In genomic region chr9:127977877-127978647, GRCh38 we compare ENCODE assay signal across 8 cellular contexts. TPM values are rescaled to one million over a fixed set of nuclear protein-coding genes. Genes with fewer than 3 reads are reported as not detected.
DNase-seq lines count a peak whose midpoint lies in the region; ATAC-seq and TF ChIP-seq lines count a peak whose summit lies in the region.

No MANE protein-coding gene starts in this region.

- TF ChIP-seq CTCF in AG10803 (conservative IDR thresholded peaks at IDR 0.05; ENCODE audit: low read length) (peak; percentile 22), HEK293 (tag by site-specific recombination; IDR thresholded peaks at IDR 0.05) (no peak)

- peak; percentile 59 to 69 for ATAC-seq in right cardiac atrium

- H3K4me1 ChIP-seq in HEK293 (ENCODE audit: control insufficient read depth, insufficient read depth, low read length) (peaks cover 6% of the 10 kb centered on the region; the same call in 1 of the 2 replicates), right cardiac atrium (ENCODE audit: control insufficient read depth, insufficient read depth, low read length) (peaks cover 41% of the 10 kb centered on the region)

- H3K27ac ChIP-seq in HEK293 (ENCODE audit: extremely low read depth, low read depth, low read length) (no peak overlapping the region), right cardiac atrium (ENCODE audit: low read length) (peak overlapping the region; percentile 51)

- DNase-seq in AG10803 (ENCODE audit: low read depth) (peak; percentile 85), right cardiac atrium (peak; percentile 84 to 92 (median 85)), skeletal muscle cell (ENCODE audit: low read depth) (no peak), cerebellar cortex (ENCODE audit: low spot score) (no peak), NCI-H1105 treated with DMSO at 0.1 percent for 48 hours (lab: John Stamatoyannopoulos, UW) (no peak)
- no peak for DNase-seq in activated T-helper 1 cell treated with anti-CD3 and anti-CD28 coated beads, Interleukin-12 subunit alpha, Interleukin-12 subunit beta, Interleukin-2, Interleukin-4 antibody, amounts not matched to agents 30 ng/mL and 10 ng/mL and 1 ng/mL, durations not matched to agents 14 hours and 24 hours and 36 hours (ENCODE audit: low spot score)
- DNase-seq in stimulated activated naive CD4-positive, alpha-beta T cell treated with Interleukin-2 at 50 U/mL for 16 hours (lab: John Stamatoyannopoulos, UW) = no peak

- no peaks in the 10 kb centered on the region for H3K27me3 Mint-ChIP-seq in activated T-helper 1 cell treated with anti-CD3 and anti-CD28 coated beads, Interleukin-12 subunit alpha, Interleukin-12 subunit beta, Interleukin-2, Interleukin-4 antibody, amounts not matched to agents 30 ng/mL and 10 ng/mL and 1 ng/mL, durations not matched to agents 14 hours and 24 hours and 36 hours (ENCODE audit: insufficient read depth)

- peak overlapping the region; percentile 89 for H3K4me3 ChIP-seq in AG10803 (ENCODE audit: low read length)
- no peak overlapping the region for H3K4me3 ChIP-seq in HEK293 (ENCODE audit: low read depth, low read length)
- H3K4me3 ChIP-seq in right cardiac atrium (ENCODE audit: low read length) = peak overlapping the region; percentile 92
- H3K4me3 ChIP-seq in skeletal muscle cell (ENCODE audit: low read depth, low read length) = peak overlapping the region; percentile 61

- CTCF ChIA-PET in HEK293 (lab: Yijun Ruan, JAX) = interaction anchor here (0.7 to 10.0 kb wide), 6 partner anchors 23 to 139 kb away, joined by 3 to 94 read pairs (median 10); no protein-coding TSS in a partner anchor

- H3K36me3 ChIP-seq in HEK293 (ENCODE audit: control insufficient read depth in 2 of 2, insufficient read depth in 1 of 2, low read length in 2 of 2) = peaks cover 0 to 3% of the 10 kb centered on the region in 2 experiments; a peak in 1 of 3 replicates

- intact Hi-C loops in activated T-helper 1 cell treated with anti-CD3 and anti-CD28 coated beads, Interleukin-12 subunit alpha, Interleukin-12 subunit beta, Interleukin-2, Interleukin-4 antibody, amounts not matched to agents 30 ng/mL and 10 ng/mL and 1 ng/mL, durations not matched to agents 14 hours and 24 hours and 36 hours (cut with micrococcal nuclease) = no loop called here
- intact Hi-C loops in right cardiac atrium (cut with DNase I) = no loop called here

- WGBS in right cardiac atrium = 45% methylated on average over 12 of the region's 12 CpGs

- H3K9me3 ChIP-seq in HEK293 (ENCODE audit: control insufficient read depth, insufficient read depth, low read depth, low read length) = no peaks in the 10 kb centered on the region
- H3K9me3 ChIP-seq in right cardiac atrium (ENCODE audit: control insufficient read depth, low read length) = no peaks in the 10 kb centered on the region

- peaks cover 12% of the 10 kb centered on the region for H3K36me3 Mint-ChIP-seq in activated T-helper 1 cell treated with anti-CD3 and anti-CD28 coated beads, Interleukin-12 subunit alpha, Interleukin-12 subunit beta, Interleukin-2, Interleukin-4 antibody, amounts not matched to agents 30 ng/mL and 10 ng/mL and 1 ng/mL, durations not matched to agents 14 hours and 24 hours and 36 hours (ENCODE audit: low read depth)

- peak overlapping the region; percentile 79 for H3K27ac Mint-ChIP-seq in activated T-helper 1 cell treated with anti-CD3 and anti-CD28 coated beads, Interleukin-12 subunit alpha, Interleukin-12 subunit beta, Interleukin-2, Interleukin-4 antibody, amounts not matched to agents 30 ng/mL and 10 ng/mL and 1 ng/mL, durations not matched to agents 14 hours and 24 hours and 36 hours

- H3K4me3 Mint-ChIP-seq in activated T-helper 1 cell treated with anti-CD3 and anti-CD28 coated beads, Interleukin-12 subunit alpha, Interleukin-12 subunit beta, Interleukin-2, Interleukin-4 antibody, amounts not matched to agents 30 ng/mL and 10 ng/mL and 1 ng/mL, durations not matched to agents 14 hours and 24 hours and 36 hours = peak overlapping the region; percentile 93

- peaks cover 64% of the 10 kb centered on the region for H3K4me1 Mint-ChIP-seq in activated T-helper 1 cell treated with anti-CD3 and anti-CD28 coated beads, Interleukin-12 subunit alpha, Interleukin-12 subunit beta, Interleukin-2, Interleukin-4 antibody, amounts not matched to agents 30 ng/mL and 10 ng/mL and 1 ng/mL, durations not matched to agents 14 hours and 24 hours and 36 hours (ENCODE audit: low read depth)

- H3K9me3 Mint-ChIP-seq in activated T-helper 1 cell treated with anti-CD3 and anti-CD28 coated beads, Interleukin-12 subunit alpha, Interleukin-12 subunit beta, Interleukin-2, Interleukin-4 antibody, amounts not matched to agents 30 ng/mL and 10 ng/mL and 1 ng/mL, durations not matched to agents 14 hours and 24 hours and 36 hours = no peaks in the 10 kb centered on the region

- no peaks in the 10 kb centered on the region for H3K27me3 ChIP-seq in right cardiac atrium (ENCODE audit: control insufficient read depth, insufficient read depth)

- POLR2A ChIA-PET in HEK293 (lab: Yijun Ruan, JAX) = interaction anchor here (1.4 kb wide), 2 partner anchors 23 to 89 kb away, joined by 4 to 5 read pairs; partner anchors contain the start of genes NAIF1 and SLC25A25

TF ChIP-seq in HEK293, 187 proteins besides CTCF, POLR2A, EP300 and RAD21:
- TF ChIP-seq ZNF341 (tag by site-specific recombination; IDR thresholded peaks at IDR 0.05; ENCODE audit: low read depth) = peak; percentile 67
- TF ChIP-seq ZNF10 (tag by site-specific recombination; IDR thresholded peaks at IDR 0.05) = no peak
- peak; percentile 67 for TF ChIP-seq ZFHX2 (tag by site-specific recombination; conservative IDR thresholded peaks at IDR 0.05)
- 0 out of 2 replicates have a peak, but pooled peaks have one; percentile 47 for TF ChIP-seq ZNF768 (tag by site-specific recombination; IDR thresholded peaks at IDR 0.05)
- 0 out of 2 replicates have a peak, but pooled peaks have one; percentile 28 for TF ChIP-seq GLIS2 (tag by site-specific recombination; IDR thresholded peaks at IDR 0.05)
- TF ChIP-seq GLIS1 (tag by site-specific recombination; IDR thresholded peaks at IDR 0.05) = peak; percentile 74; the same call in 1 of the 2 replicates
- 0 out of 2 replicates have a peak, but pooled peaks have one; percentile 33 for TF ChIP-seq PATZ1 (tag by site-specific recombination; IDR thresholded peaks at IDR 0.05)
- TF ChIP-seq ZNF629 (tag by site-specific recombination; IDR thresholded peaks at IDR 0.05) = no peak
- no peak for TF ChIP-seq TSHZ1 (tag by site-specific recombination; IDR thresholded peaks at IDR 0.05; ENCODE audit: borderline replicate concordance)

RNA-seq across cellular contexts. Expression of gene EEIG1, which starts 2.7 kb away (rescaled TPM):
- total RNA-seq in activated T-helper 1 cell treated with anti-CD3 and anti-CD28 coated beads, Interleukin-12 subunit alpha, Interleukin-12 subunit beta, Interleukin-2, Interleukin-4 antibody, amounts not matched to agents 30 ng/mL and 10 ng/mL and 1 ng/mL, durations not matched to agents 14 hours and 24 hours and 36 hours = 39.8 and 43.4 TPM in 2 replicates
- total RNA-seq in right cardiac atrium = 10 to 100 TPM; 23.1 to 35.1 (median 31.6) TPM
- 12.7 TPM for polyA plus RNA-seq in right cardiac atrium

RNA-seq across cellular contexts. Expression of gene DPM2, which starts 40.4 kb away (rescaled TPM):
- 62.6 and 70.2 TPM in 2 replicates for total RNA-seq in activated T-helper 1 cell treated with anti-CD3 and anti-CD28 coated beads, Interleukin-12 subunit alpha, Interleukin-12 subunit beta, Interleukin-2, Interleukin-4 antibody, amounts not matched to agents 30 ng/mL and 10 ng/mL and 1 ng/mL, durations not matched to agents 14 hours and 24 hours and 36 hours
- 10 to 100 TPM; 13.6 to 20.0 (median 16.0) TPM for total RNA-seq in right cardiac atrium
- polyA plus RNA-seq in right cardiac atrium = 16.4 TPM

RNA-seq across cellular contexts. Expression of gene PIP5KL1, which starts 47.5 kb away (rescaled TPM):
- total RNA-seq in activated T-helper 1 cell treated with anti-CD3 and anti-CD28 coated beads, Interleukin-12 subunit alpha, Interleukin-12 subunit beta, Interleukin-2, Interleukin-4 antibody, amounts not matched to agents 30 ng/mL and 10 ng/mL and 1 ng/mL, durations not matched to agents 14 hours and 24 hours and 36 hours = 1.1 and 1.2 TPM in 2 replicates
- 1 to 10 TPM in 1 of 4 donors, under 1 TPM in 1, not detected in 2; 0.29 to 1.3 TPM for total RNA-seq in right cardiac atrium
- 0.29 TPM for polyA plus RNA-seq in right cardiac atrium

Comparison
In these comparisons a context has a peak if more than half of its experiments do, and no peak if none do; other contexts are left out.
1. DNase-seq: peak in AG10803 (single experiment) and right cardiac atrium (3 of 3); none in activated T-helper 1 cell treated with anti-CD3 and anti-CD28 coated beads, Interleukin-12 subunit alpha, Interleukin-12 subunit beta, Interleukin-2, Interleukin-4 antibody, amounts not matched to agents 30 ng/mL and 10 ng/mL and 1 ng/mL, durations not matched to agents 14 hours and 24 hours and 36 hours (single experiment), skeletal muscle cell (single experiment), cerebellar cortex (single experiment), NCI-H1105 treated with DMSO at 0.1 percent for 48 hours (single experiment) and stimulated activated naive CD4-positive, alpha-beta T cell treated with Interleukin-2 at 50 U/mL for 16 hours (single experiment).